Comparison of ENCODE assay signal across 8 cellular contexts in genomic region chr2:7057865-7058400, GRCh38.
A peak's percentile ranks its signal among the peaks of the same experiment; 100 is the strongest.
DNase-seq lines count a peak whose midpoint lies in the region; ATAC-seq, FAIRE-seq and TF ChIP-seq lines count a peak whose summit lies in the region.

No MANE protein-coding gene starts in this region.

- H3K9me3 ChIP-seq in tibial artery: no peaks in the 10 kb centered on the region

- no peak for TF ChIP-seq CTCF in activated B cell treated with CpG ODN at 0.5 μM for 24 hours (IDR thresholded peaks at IDR 0.05)
- no peak for TF ChIP-seq CTCF in tibial artery (IDR thresholded peaks at IDR 0.05)

- no peak for TF ChIP-seq POLR2A in GM12892 (IDR thresholded peaks at IDR 0.05; ENCODE audit: low read depth, low read length)

- H3K4me3 ChIP-seq in tibial artery: no peak overlapping the region

- CTCF ChIA-PET in activated B cell treated with CpG ODN at 0.5 μM for 24 hours (lab: Charles Lee): interaction anchor here (0.5 to 3.1 kb wide), 3 partner anchors 11 to 17 kb away, joined by 3 to 18 read pairs (median 3); no protein-coding TSS in a partner anchor

- H3K4me3 Mint-ChIP-seq in IgD-negative memory B cell: peak overlapping the region; percentile 23 to 77 (median 38)
- H3K4me3 Mint-ChIP-seq in activated B cell treated with CpG ODN at 0.5 μM for 24 hours: peak overlapping the region; percentile 61

- peak overlapping the region in 1 of 3 donors; percentile 58 for H3K27ac Mint-ChIP-seq in IgD-negative memory B cell
- peak overlapping the region; percentile 64 for H3K27ac Mint-ChIP-seq in activated B cell treated with CpG ODN at 0.5 μM for 24 hours

- H3K4me1 Mint-ChIP-seq in IgD-negative memory B cell (peaks cover 11 to 29% (median 26%) of the 10 kb centered on the region in 3 donors), activated B cell treated with CpG ODN at 0.5 μM for 24 hours (peaks cover 39% of the 10 kb centered on the region)

- intact Hi-C loops in activated B cell treated with CpG ODN at 0.5 μM for 24 hours (cut with micrococcal nuclease) (loop anchor here (5.0 kb wide), 1 partner anchor 1419 kb away; no protein-coding TSS in a partner anchor), tibial artery (cut with DNase I; ENCODE audit: low total_unique reads) (no loop called here)

- peaks cover 0 to 37% (median 27%) of the 10 kb centered on the region in 4 donors for H3K4me1 ChIP-seq in tibial artery

- H3K27me3 Mint-ChIP-seq in IgD-negative memory B cell (peaks cover 4% of the 10 kb centered on the region), activated B cell treated with CpG ODN at 0.5 μM for 24 hours (peaks cover 2% of the 10 kb centered on the region)

- no peaks in the 10 kb centered on the region for H3K36me3 ChIP-seq in tibial artery

- no peak for FAIRE-seq in GM12892 (lab: Jason Lieb, UNC)

- peaks cover 3% of the 10 kb centered on the region for H3K36me3 Mint-ChIP-seq in IgD-negative memory B cell
- peaks cover under 1% of the 10 kb centered on the region for H3K36me3 Mint-ChIP-seq in activated B cell treated with CpG ODN at 0.5 μM for 24 hours (ENCODE audit: low read depth)

- H3K27ac ChIP-seq in tibial artery: no peak overlapping the region

- ATAC-seq in GM21381 (IDR thresholded peaks at IDR 0.05; ENCODE audit: unreplicated experiment) (peak; percentile 67), activated B cell treated with CpG ODN at 0.5 μM for 24 hours (ENCODE audit: low read depth) (peak; percentile 83)

- DNase-seq in COR-L47 (lab: John Stamatoyannopoulos, UW) (peak; percentile 39), activated B cell treated with CpG ODN at 0.5 μM for 24 hours (no peak), SHP77 treated with DMSO at 0.1 percent for 48 hours (lab: John Stamatoyannopoulos, UW) (no peak), tibial artery (no peak), GM12892 (ENCODE audit: insufficient read length) (no peak)
- no peak for DNase-seq in activated CD4-positive, alpha-beta T cell treated with anti-CD3 and anti-CD28 coated beads, Interleukin-2, amount 50 U/mL, for 1 hour

- POLR2A ChIA-PET in activated B cell treated with CpG ODN at 0.5 μM for 24 hours (lab: Charles Lee): interaction anchor here (0.6 kb wide), 1 partner anchor 979 kb away, joined by 3 read pairs; no protein-coding TSS in a partner anchor

- H3K9me3 Mint-ChIP-seq in IgD-negative memory B cell (peaks cover 0 to 1% (median under 1%) of the 10 kb centered on the region in 3 donors), activated B cell treated with CpG ODN at 0.5 μM for 24 hours (peaks cover under 1% of the 10 kb centered on the region)

- H3K27me3 ChIP-seq in tibial artery: no peaks in the 10 kb centered on the region
